Comparison of ENCODE assay signal across 21 cellular contexts in the genomic region with DNA sequence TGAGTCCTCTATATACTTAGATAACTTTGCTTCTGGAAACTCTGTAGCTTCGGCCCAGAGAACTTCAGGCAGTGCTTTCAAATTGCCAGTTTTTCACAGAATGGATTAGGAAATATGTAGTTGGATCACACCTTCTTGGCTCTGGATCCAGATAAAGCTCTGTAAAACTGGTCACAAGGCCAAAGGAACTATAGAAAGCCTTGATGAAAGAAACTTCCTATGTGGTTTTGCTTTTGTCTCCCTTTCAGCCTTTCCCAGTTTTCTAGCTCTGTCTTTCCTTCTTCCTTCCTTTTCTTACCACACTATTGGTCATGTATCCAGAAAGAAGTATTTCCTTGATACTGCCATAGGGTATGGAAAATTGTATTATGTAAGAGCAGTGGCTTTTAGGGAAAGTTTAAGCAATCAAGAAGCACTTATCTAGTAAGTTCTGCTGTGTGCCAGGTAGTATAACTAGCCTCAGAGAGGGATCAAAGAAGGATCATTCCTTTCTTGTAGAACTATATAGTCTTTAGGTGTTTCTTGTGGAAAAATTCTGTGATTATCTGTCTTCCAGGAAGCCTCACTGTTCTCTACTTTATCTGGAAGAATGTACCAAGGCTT. TPM values are rescaled to one million over a fixed set of nuclear protein-coding genes. Genes with fewer than 3 reads are reported as not detected.
"Had no signal": no experiment of that assay in that cellular context is flagged by ENCODE, and none has a peak within 500 bp of the region (broad histone marks: within the 10 kb centered on the region; RNA-seq: fewer than 3 reads in every experiment).

No MANE protein-coding gene starts in this region.

- H3K4me3 Mint-ChIP-seq: activated CD8-positive, alpha-beta T cell treated with anti-CD3 and anti-CD28 coated beads for 36 hours; dendritic cell treated with granulocyte-macrophage colony-stimulating factor and Interleukin-4, amounts not matched to agents 40 ng/mL and 50 ng/mL, for 4 days; immature natural killer cell; mesothelial cell of epicardium; neural progenitor cell; stimulated activated naive CD8-positive, alpha-beta T cell treated with anti-CD3 and anti-CD28 coated beads, Interleukin-15, Interleukin-2, amounts not matched to agents 100 ng/mL and 50 ng/mL, for 24 hours had no signal

- H3K9me3 ChIP-seq: pancreas, sigmoid colon had no signal

- H3K4me1 ChIP-seq: foreskin keratinocyte, neural progenitor cell, pancreas had no signal

- H3K9me3 Mint-ChIP-seq: activated naive CD4-positive, alpha-beta T cell treated with anti-CD3 and anti-CD28 coated beads, Interleukin-2, amount 50 U/mL, for 72 hours had no signal

- H3K27me3 Mint-ChIP-seq: activated CD8-positive, alpha-beta T cell treated with anti-CD3 and anti-CD28 coated beads for 36 hours; brain; stimulated activated naive CD8-positive, alpha-beta T cell treated with anti-CD3 and anti-CD28 coated beads, Interleukin-15, Interleukin-2, amounts not matched to agents 100 ng/mL and 50 ng/mL, for 24 hours had no signal

- H3K27me3 ChIP-seq: foreskin keratinocyte, neural progenitor cell, pancreas, sigmoid colon, spleen had no signal

- ATAC-seq: activated CD8-positive, alpha-beta T cell treated with anti-CD3 and anti-CD28 coated beads for 36 hours; activated naive CD4-positive, alpha-beta T cell treated with anti-CD3 and anti-CD28 coated beads, Interleukin-2, amount 50 U/mL, for 72 hours; foreskin keratinocyte; pancreas had no signal

- H3K27ac Mint-ChIP-seq: activated CD8-positive, alpha-beta T cell treated with anti-CD3 and anti-CD28 coated beads for 36 hours; activated naive CD4-positive, alpha-beta T cell treated with anti-CD3 and anti-CD28 coated beads, Interleukin-2, amount 50 U/mL, for 72 hours; dendritic cell treated with granulocyte-macrophage colony-stimulating factor and Interleukin-4, amounts not matched to agents 40 ng/mL and 50 ng/mL, for 4 days; immature natural killer cell; mesothelial cell of epicardium; neural progenitor cell had no signal

- H3K27ac ChIP-seq: foreskin keratinocyte, neural progenitor cell, pancreas had no signal

- DNase-seq: activated CD4-positive, alpha-beta T cell treated with anti-CD3 and anti-CD28 coated beads for 4 hours; activated CD8-positive, alpha-beta T cell treated with anti-CD3 and anti-CD28 coated beads for 36 hours; activated effector memory CD4-positive, alpha-beta T cell treated with anti-CD3 and anti-CD28 coated beads, Interleukin-2, amount 50 U/mL, for 16 hours; activated T-cell treated with anti-CD3 and anti-CD28 coated beads, Interleukin-2, amount 50 U/mL, for 48 hours; amniotic stem cell; central memory CD4-positive, alpha-beta T cell; foreskin keratinocyte; immature natural killer cell; pancreas; sigmoid colon; spleen; T-helper 2 cell had no signal

- H3K36me3 ChIP-seq: neural progenitor cell had no signal

- H3K4me3 ChIP-seq: lung, neural progenitor cell, pancreas, sigmoid colon, spleen had no signal

RNA-seq across cellular contexts. Expression of gene GPR21, which starts 6.3 kb away (rescaled TPM):
- total RNA-seq: myocyte had no signal
- polyA plus RNA-seq: foreskin keratinocyte, immature natural killer cell, urinary bladder had no signal
